1 cellular context compared by ENCODE assay signal in genomic region chrX:154002215-154002719, GRCh38.
TF ChIP-seq lines count a peak whose summit lies in the region.

No MANE protein-coding gene starts in this region.

TF ChIP-seq in HepG2, 621 proteins besides CTCF, POLR2A, EP300 and RAD21:
- peak; percentile 12; the same call in 1 of the 2 replicates for TF ChIP-seq ZNF687 (CRISPR knock-in tag; IDR thresholded peaks at IDR 0.05)
- TF ChIP-seq ZNF552 (CRISPR knock-in tag; IDR thresholded peaks at IDR 0.05; ENCODE audit: borderline replicate concordance): no peak
- TF ChIP-seq NFE2L2 (IDR thresholded peaks at IDR 0.05; ENCODE audit: low read length): peak; percentile 87
